27 cellular contexts compared by ENCODE assay signal in the genomic region with DNA sequence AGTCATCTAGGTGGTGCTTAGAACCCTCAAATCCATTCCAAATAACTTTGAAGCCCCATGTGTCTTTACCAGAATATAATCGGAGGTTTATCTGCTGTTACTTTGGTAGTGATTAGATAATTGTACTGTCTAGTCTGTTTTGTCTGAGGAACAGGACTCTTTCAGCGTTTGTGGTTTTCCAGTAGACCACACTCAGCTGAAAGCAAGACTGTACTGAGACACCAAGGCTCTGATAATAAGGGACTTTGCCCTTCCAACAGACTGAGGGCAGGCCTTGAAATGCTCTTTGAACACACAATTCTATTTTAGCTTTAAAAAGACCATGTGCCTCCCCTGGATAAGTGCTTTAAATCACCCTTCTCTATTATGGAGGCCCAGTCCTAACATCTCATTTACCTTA.
DNase-seq lines count a peak whose midpoint lies in the region; ATAC-seq and TF ChIP-seq lines count a peak whose summit lies in the region.
"Had no signal": no experiment of that assay in that cellular context is flagged by ENCODE, and none has a peak within 500 bp of the region (broad histone marks: within the 10 kb centered on the region; RNA-seq: fewer than 3 reads in every experiment).

No MANE protein-coding gene starts in this region.

- no peak overlapping the region for H3K4me3 Mint-ChIP-seq in WTC11
- H3K4me3 Mint-ChIP-seq: activated naive CD4-positive, alpha-beta T cell treated with anti-CD3 and anti-CD28 coated beads, Interleukin-2, amount 10 ng/mL, durations not matched to agents 7 days and 5 days; activated T-cell treated with anti-CD3 and anti-CD28 coated beads, Interleukin-2, amount 50 U/mL, for 4 hours; CD8-positive, alpha-beta memory T cell; natural killer cell treated with Interleukin-12 subunit alpha and Interleukin-12 subunit beta and Interleukin-15 and Interleukin-18, amount 100 ng/mL, for 72 hours; T-helper 2 cell treated with Interferon-gamma antibody and Interleukin-4, amounts not matched to agents 5 μg/mL and 100 μg/mL, for 36 hours had no signal

- POLR2A ChIA-PET in WTC11 (lab: Charles Lee), result no interaction called here

- DNase-seq in Kasumi-1 (lab: John Stamatoyannopoulos, UW), result peak; percentile 43 to 60
- no peak for DNase-seq in WTC11 (ENCODE audit: low spot score)
- DNase-seq in myocyte (ENCODE audit: low read depth), result peak; percentile 13
- DNase-seq in Ammon's horn (ENCODE audit: low spot score), result no peak
- DNase-seq: activated naive CD4-positive, alpha-beta T cell treated with anti-CD3 and anti-CD28 coated beads, Interleukin-2, amount 10 ng/mL, durations not matched to agents 7 days and 5 days; activated T-cell treated with anti-CD3 and anti-CD28 coated beads, Interleukin-2, amount 50 U/mL, for 4 hours; anterior cingulate cortex; CD8-positive, alpha-beta memory T cell; central memory CD4-positive, alpha-beta T cell; dermis blood vessel endothelial cell; DMS53; glutamatergic neuron; left ventricle myocardium inferior; midbrain; NCI-H1105; NCI-H510A treated with DMSO at 0.1 percent for 48 hours; pancreas; right lobe of liver; SK-N-SH; trophoblast cell had no signal

- H3K4me1 Mint-ChIP-seq in WTC11, result peaks cover 13% of the 10 kb centered on the region
- H3K4me1 Mint-ChIP-seq: activated naive CD4-positive, alpha-beta T cell treated with anti-CD3 and anti-CD28 coated beads, Interleukin-2, amount 10 ng/mL, durations not matched to agents 7 days and 5 days; CD8-positive, alpha-beta memory T cell had no signal

- peaks cover 33% of the 10 kb centered on the region for H3K36me3 Mint-ChIP-seq in WTC11

- H3K27me3 Mint-ChIP-seq in WTC11 (ENCODE audit: low read depth), result no peaks in the 10 kb centered on the region
- H3K27me3 Mint-ChIP-seq: activated naive CD4-positive, alpha-beta T cell treated with anti-CD3 and anti-CD28 coated beads, Interleukin-2, amount 10 ng/mL, durations not matched to agents 7 days and 5 days; CD8-positive, alpha-beta memory T cell; natural killer cell treated with Interleukin-12 subunit alpha and Interleukin-12 subunit beta and Interleukin-15 and Interleukin-18, amount 100 ng/mL, for 72 hours had no signal

- peak; percentile 67 for ATAC-seq in GM19463 (IDR thresholded peaks at IDR 0.05; ENCODE audit: unreplicated experiment)
- no peak for ATAC-seq in WTC11
- ATAC-seq in GM21737 (IDR thresholded peaks at IDR 0.05; ENCODE audit: unreplicated experiment), result no peak
- no peak for ATAC-seq in HG03354 (IDR thresholded peaks at IDR 0.05; ENCODE audit: poor library complexity, severe bottlenecking, unreplicated experiment)
- no peak for ATAC-seq in GM19328 (IDR thresholded peaks at IDR 0.05; ENCODE audit: unreplicated experiment)
- ATAC-seq: activated CD4-positive, CD25-positive, alpha-beta regulatory T cell treated with anti-CD3 and anti-CD28 coated beads, Interleukin-2, amount 50 U/mL, for 24 hours; activated T-cell treated with anti-CD3 and anti-CD28 coated beads, Interleukin-2, amount 50 U/mL, for 4 hours; natural killer cell treated with Interleukin-12 subunit alpha and Interleukin-12 subunit beta and Interleukin-15 and Interleukin-18, amount 100 ng/mL, for 72 hours; pancreas had no signal

- no peak for TF ChIP-seq CTCF in WTC11 (IDR thresholded peaks at IDR 0.05)

- no peaks in the 10 kb centered on the region for H3K9me3 Mint-ChIP-seq in WTC11
- H3K9me3 Mint-ChIP-seq: activated naive CD4-positive, alpha-beta T cell treated with anti-CD3 and anti-CD28 coated beads, Interleukin-2, amount 10 ng/mL, durations not matched to agents 7 days and 5 days; activated T-cell treated with anti-CD3 and anti-CD28 coated beads, Interleukin-2, amount 50 U/mL, for 4 hours; CD8-positive, alpha-beta memory T cell; natural killer cell treated with Interleukin-12 subunit alpha and Interleukin-12 subunit beta and Interleukin-15 and Interleukin-18, amount 100 ng/mL, for 72 hours; T-helper 2 cell treated with Interferon-gamma antibody and Interleukin-4, amounts not matched to agents 5 μg/mL and 100 μg/mL, for 36 hours had no signal

- H3K27ac Mint-ChIP-seq in WTC11, result peak overlapping the region; percentile 9; the same call in 1 of the 2 replicates
- H3K27ac Mint-ChIP-seq: activated naive CD4-positive, alpha-beta T cell treated with anti-CD3 and anti-CD28 coated beads, Interleukin-2, amount 10 ng/mL, durations not matched to agents 7 days and 5 days; natural killer cell treated with Interleukin-12 subunit alpha and Interleukin-12 subunit beta and Interleukin-15 and Interleukin-18, amount 100 ng/mL, for 72 hours; T-helper 2 cell treated with Interferon-gamma antibody and Interleukin-4, amounts not matched to agents 5 μg/mL and 100 μg/mL, for 36 hours had no signal

- CTCF ChIA-PET in WTC11 (lab: Charles Lee), result interaction anchor here (1.0 to 1.1 kb wide), 2 partner anchors 12 to 222 kb away, joined by 3 read pairs; no protein-coding TSS in a partner anchor

TF ChIP-seq in WTC11, 78 proteins besides CTCF, POLR2A, EP300 and RAD21:
- TF ChIP-seq CBFB (CRISPR knock-in tag; IDR thresholded peaks at IDR 0.05; ENCODE audit: low read depth) (no peak), TP53 (CRISPR knock-in tag; IDR thresholded peaks at IDR 0.05) (no peak), SOX15 (CRISPR knock-in tag; IDR thresholded peaks at IDR 0.05) (no peak), TEAD1 (CRISPR knock-in tag; IDR thresholded peaks at IDR 0.05) (no peak), ETV6 (CRISPR knock-in tag; IDR thresholded peaks at IDR 0.05) (no peak), NFE2L1 (CRISPR knock-in tag; IDR thresholded peaks at IDR 0.05) (no peak), IRF2 (CRISPR knock-in tag; IDR thresholded peaks at IDR 0.05; ENCODE audit: borderline replicate concordance, low read depth) (no peak), ELF4 (CRISPR knock-in tag; IDR thresholded peaks at IDR 0.05; ENCODE audit: low read depth) (no peak), CREM (CRISPR knock-in tag; IDR thresholded peaks at IDR 0.05) (no peak)
- TF ChIP-seq, protein P1, sequence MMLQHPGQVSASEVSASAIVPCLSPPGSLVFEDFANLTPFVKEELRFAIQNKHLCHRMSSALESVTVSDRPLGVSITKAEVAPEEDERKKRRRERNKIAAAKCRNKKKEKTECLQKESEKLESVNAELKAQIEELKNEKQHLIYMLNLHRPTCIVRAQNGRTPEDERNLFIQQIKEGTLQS (CRISPR knock-in tag; conservative IDR thresholded peaks at IDR 0.05), result no peak
- TF ChIP-seq, protein P2, sequence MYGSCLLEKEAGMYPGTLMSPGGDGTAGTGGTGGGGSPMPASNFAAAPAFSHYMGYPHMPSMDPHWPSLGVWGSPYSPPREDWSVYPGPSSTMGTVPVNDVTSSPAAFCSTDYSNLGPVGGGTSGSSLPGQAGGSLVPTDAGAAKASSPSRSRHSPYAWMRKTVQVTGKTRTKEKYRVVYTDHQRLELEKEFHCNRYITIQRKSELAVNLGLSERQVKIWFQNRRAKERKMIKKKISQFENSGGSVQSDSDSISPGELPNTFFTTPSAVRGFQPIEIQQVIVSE (CRISPR knock-in tag; IDR thresholded peaks at IDR 0.05; ENCODE audit: borderline replicate concordance), result no peak
- TF ChIP-seq, protein P3, sequence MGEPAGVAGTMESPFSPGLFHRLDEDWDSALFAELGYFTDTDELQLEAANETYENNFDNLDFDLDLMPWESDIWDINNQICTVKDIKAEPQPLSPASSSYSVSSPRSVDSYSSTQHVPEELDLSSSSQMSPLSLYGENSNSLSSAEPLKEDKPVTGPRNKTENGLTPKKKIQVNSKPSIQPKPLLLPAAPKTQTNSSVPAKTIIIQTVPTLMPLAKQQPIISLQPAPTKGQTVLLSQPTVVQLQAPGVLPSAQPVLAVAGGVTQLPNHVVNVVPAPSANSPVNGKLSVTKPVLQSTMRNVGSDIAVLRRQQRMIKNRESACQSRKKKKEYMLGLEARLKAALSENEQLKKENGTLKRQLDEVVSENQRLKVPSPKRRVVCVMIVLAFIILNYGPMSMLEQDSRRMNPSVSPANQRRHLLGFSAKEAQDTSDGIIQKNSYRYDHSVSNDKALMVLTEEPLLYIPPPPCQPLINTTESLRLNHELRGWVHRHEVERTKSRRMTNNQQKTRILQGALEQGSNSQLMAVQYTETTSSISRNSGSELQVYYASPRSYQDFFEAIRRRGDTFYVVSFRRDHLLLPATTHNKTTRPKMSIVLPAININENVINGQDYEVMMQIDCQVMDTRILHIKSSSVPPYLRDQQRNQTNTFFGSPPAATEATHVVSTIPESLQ (CRISPR knock-in tag; IDR thresholded peaks at IDR 0.05), result no peak
- TF ChIP-seq, protein P4, sequence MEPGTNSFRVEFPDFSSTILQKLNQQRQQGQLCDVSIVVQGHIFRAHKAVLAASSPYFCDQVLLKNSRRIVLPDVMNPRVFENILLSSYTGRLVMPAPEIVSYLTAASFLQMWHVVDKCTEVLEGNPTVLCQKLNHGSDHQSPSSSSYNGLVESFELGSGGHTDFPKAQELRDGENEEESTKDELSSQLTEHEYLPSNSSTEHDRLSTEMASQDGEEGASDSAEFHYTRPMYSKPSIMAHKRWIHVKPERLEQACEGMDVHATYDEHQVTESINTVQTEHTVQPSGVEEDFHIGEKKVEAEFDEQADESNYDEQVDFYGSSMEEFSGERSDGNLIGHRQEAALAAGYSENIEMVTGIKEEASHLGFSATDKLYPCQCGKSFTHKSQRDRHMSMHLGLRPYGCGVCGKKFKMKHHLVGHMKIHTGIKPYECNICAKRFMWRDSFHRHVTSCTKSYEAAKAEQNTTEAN (CRISPR knock-in tag; IDR thresholded peaks at IDR 0.05), result no peak
- TF ChIP-seq, protein P5, sequence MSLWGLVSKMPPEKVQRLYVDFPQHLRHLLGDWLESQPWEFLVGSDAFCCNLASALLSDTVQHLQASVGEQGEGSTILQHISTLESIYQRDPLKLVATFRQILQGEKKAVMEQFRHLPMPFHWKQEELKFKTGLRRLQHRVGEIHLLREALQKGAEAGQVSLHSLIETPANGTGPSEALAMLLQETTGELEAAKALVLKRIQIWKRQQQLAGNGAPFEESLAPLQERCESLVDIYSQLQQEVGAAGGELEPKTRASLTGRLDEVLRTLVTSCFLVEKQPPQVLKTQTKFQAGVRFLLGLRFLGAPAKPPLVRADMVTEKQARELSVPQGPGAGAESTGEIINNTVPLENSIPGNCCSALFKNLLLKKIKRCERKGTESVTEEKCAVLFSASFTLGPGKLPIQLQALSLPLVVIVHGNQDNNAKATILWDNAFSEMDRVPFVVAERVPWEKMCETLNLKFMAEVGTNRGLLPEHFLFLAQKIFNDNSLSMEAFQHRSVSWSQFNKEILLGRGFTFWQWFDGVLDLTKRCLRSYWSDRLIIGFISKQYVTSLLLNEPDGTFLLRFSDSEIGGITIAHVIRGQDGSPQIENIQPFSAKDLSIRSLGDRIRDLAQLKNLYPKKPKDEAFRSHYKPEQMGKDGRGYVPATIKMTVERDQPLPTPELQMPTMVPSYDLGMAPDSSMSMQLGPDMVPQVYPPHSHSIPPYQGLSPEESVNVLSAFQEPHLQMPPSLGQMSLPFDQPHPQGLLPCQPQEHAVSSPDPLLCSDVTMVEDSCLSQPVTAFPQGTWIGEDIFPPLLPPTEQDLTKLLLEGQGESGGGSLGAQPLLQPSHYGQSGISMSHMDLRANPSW (CRISPR knock-in tag; conservative IDR thresholded peaks at IDR 0.05; ENCODE audit: low read depth), result no peak

Comparison
In these comparisons a context has a peak if more than half of its experiments do, and no peak if none do; other contexts are left out.
1. DNase-seq: peak in Kasumi-1 (2 of 2) and myocyte (single experiment); none in WTC11 (single experiment) and Ammon's horn (single experiment).